ENCODE assay signal across 9 cellular contexts in genomic region chr1:27109103-27109822, GRCh38. TPM values are rescaled to one million over a fixed set of nuclear protein-coding genes. Genes with fewer than 3 reads are reported as not detected.
DNase-seq lines count a peak whose midpoint lies in the region; ATAC-seq and TF ChIP-seq lines count a peak whose summit lies in the region.
"Had no signal": no experiment of that assay in that cellular context is flagged by ENCODE, and none has a peak within 500 bp of the region (broad histone marks: within the 10 kb centered on the region; RNA-seq: fewer than 3 reads in every experiment).

No MANE protein-coding gene starts in this region.

- TF ChIP-seq POLR2A in stomach (IDR thresholded peaks at IDR 0.05), result no peak

- H3K4me1 Mint-ChIP-seq in effector memory CD8-positive, alpha-beta T cell (ENCODE audit: low read depth in 2 of 2), result peaks cover 21 to 35% of the 10 kb centered on the region in 2 donors

- H3K4me1 ChIP-seq in NT2/D1 (ENCODE audit: insufficient read depth, insufficient read length), result peaks cover 4% of the 10 kb centered on the region
- H3K4me1 ChIP-seq in stomach, result peaks cover 12 to 47% (median 18%) of the 10 kb centered on the region in 4 donors

- H3K27ac Mint-ChIP-seq in effector memory CD8-positive, alpha-beta T cell, result peak overlapping the region; percentile 59 to 92

- no peak overlapping the region for H3K9ac ChIP-seq in NT2/D1 (ENCODE audit: insufficient read length, low read depth)

- no peaks in the 10 kb centered on the region for H3K27me3 Mint-ChIP-seq in effector memory CD8-positive, alpha-beta T cell
- H3K27me3 Mint-ChIP-seq: activated T-cell treated with anti-CD3 and anti-CD28 coated beads, Interleukin-2, amount 50 U/mL, for 24 hours had no signal

- intact Hi-C loops in stomach (cut with DNase I; ENCODE audit: low total_unique reads), result loop anchor here (10.0 kb wide), 1 partner anchor 86 kb away; no protein-coding TSS in a partner anchor

- H3K4me3 Mint-ChIP-seq in effector memory CD8-positive, alpha-beta T cell, result peak overlapping the region in 1 of 2 donors; percentile 82
- H3K4me3 Mint-ChIP-seq: activated T-cell treated with anti-CD3 and anti-CD28 coated beads, Interleukin-2, amount 50 U/mL, for 24 hours had no signal

- peaks cover 82% of the 10 kb centered on the region for H3K36me3 ChIP-seq in NT2/D1 (ENCODE audit: insufficient read depth, insufficient read length, low read length)
- peaks cover 24 to 90% (median 53%) of the 10 kb centered on the region in 4 donors for H3K36me3 ChIP-seq in stomach

- peak; percentile 25 for ATAC-seq in effector memory CD8-positive, alpha-beta T cell (replicated peaks)

- H3K9me3 Mint-ChIP-seq in effector memory CD8-positive, alpha-beta T cell, result no peaks in the 10 kb centered on the region
- H3K9me3 Mint-ChIP-seq: activated T-cell treated with anti-CD3 and anti-CD28 coated beads, Interleukin-2, amount 50 U/mL, for 24 hours had no signal

- peak; percentile 25 for DNase-seq in activated naive CD4-positive, alpha-beta T cell treated with Interleukin-2 at 50 U/mL for 16 hours
- no peak for DNase-seq in activated naive CD4-positive, alpha-beta T cell (lab: John Stamatoyannopoulos, UW)
- DNase-seq in NT2/D1 (ENCODE audit: low read depth, low spot score) (peak; percentile 40), stomach (peak; percentile 64), NCI-H2171 (lab: John Stamatoyannopoulos, UW) (no peak), OCI-M2 (lab: John Stamatoyannopoulos, UW; ENCODE audit: unreplicated experiment) (no peak), occipital lobe (lab: John Stamatoyannopoulos, UW) (no peak)
- peak in 2 of 3 experiments; percentile 37 to 42 for DNase-seq in effector memory CD8-positive, alpha-beta T cell
- DNase-seq: activated T-cell treated with anti-CD3 and anti-CD28 coated beads, Interleukin-2, amount 50 U/mL, for 24 hours had no signal

- no peak overlapping the region for H3K27ac ChIP-seq in stomach

- no peak for TF ChIP-seq EP300 in stomach (IDR thresholded peaks at IDR 0.05)

- TF ChIP-seq CTCF in stomach (IDR thresholded peaks at IDR 0.05), result peak in 2 of 7 experiments; percentile 24

- H3K36me3 Mint-ChIP-seq in effector memory CD8-positive, alpha-beta T cell (ENCODE audit: insufficient read depth), result peaks cover 15% of the 10 kb centered on the region

- H3K27me3 ChIP-seq in NT2/D1 (ENCODE audit: insufficient read depth, insufficient read length), result no peaks in the 10 kb centered on the region
- no peaks in the 10 kb centered on the region for H3K27me3 ChIP-seq in stomach

- H3K9me3 ChIP-seq in NT2/D1 (ENCODE audit: insufficient read depth, low read length) (no peaks in the 10 kb centered on the region), stomach (no peaks in the 10 kb centered on the region)

- H3K4me3 ChIP-seq in NT2/D1 (ENCODE audit: insufficient read length, low read depth), result no peak overlapping the region
- no peak overlapping the region for H3K4me3 ChIP-seq in stomach

- WGBS in stomach, 5 donors, result 87 to 93% (median 92%) methylated on average over 20 to 23 of the region's 23 CpGs

RNA-seq across cellular contexts. Expression of gene SLC9A1, which starts 45.7 kb away (rescaled TPM):
- total RNA-seq in stomach (100 to 1,000 TPM in 1 of 5 donors, 10 to 100 TPM in 4; 25.7 to 132 (median 42.0) TPM), occipital lobe (1.9 TPM)
- polyA plus RNA-seq in stomach, result 10 to 100 TPM; 16.3 to 27.6 (median 19.2) TPM

Comparison
In these comparisons a context has a peak if more than half of its experiments do, and no peak if none do; other contexts are left out.
1. DNase-seq: peak in activated naive CD4-positive, alpha-beta T cell treated with Interleukin-2 at 50 U/mL for 16 hours (single experiment), NT2/D1 (single experiment), effector memory CD8-positive, alpha-beta T cell (2 of 3) and stomach (single experiment); none in activated naive CD4-positive, alpha-beta T cell (0 of 4), NCI-H2171 (single experiment), OCI-M2 (single experiment) and occipital lobe (single experiment).